ENCODE assay signal across 18 cellular contexts in genomic region chr1:245571872-245572294, GRCh38.
"Had no signal": no experiment of that assay in that cellular context is flagged by ENCODE, and none has a peak within 500 bp of the region (broad histone marks: within the 10 kb centered on the region; RNA-seq: fewer than 3 reads in every experiment).

No MANE protein-coding gene starts in this region.

- H3K4me3 ChIP-seq: body of pancreas, sigmoid colon, stomach, testis, upper lobe of left lung had no signal

- H3K4me1 ChIP-seq: body of pancreas, foreskin keratinocyte, testis, upper lobe of left lung had no signal

- DNase-seq: activated B cell treated with CpG ODN at 0.5 μM for 24 hours; activated CD4-positive, alpha-beta T cell treated with anti-CD3 and anti-CD28 coated beads, Interleukin-2, amount 10 ng/mL, durations not matched to agents 24 days and 14 days; activated CD8-positive, alpha-beta memory T cell treated with anti-CD3 and anti-CD28 coated beads, Interleukin-2, amount 50 U/mL, for 48 hours; activated gamma-delta T cell treated with Interleukin-2 at 50 U/mL for 16 hours; amygdala; body of pancreas; effector CD8-positive, alpha-beta T cell; foreskin keratinocyte; head of caudate nucleus; mammary epithelial cell; naive B cell; sigmoid colon; stimulated activated CD4-positive, alpha-beta T cell treated with anti-CD3 and anti-CD28 coated beads, Interleukin-1b, Interleukin-23, amount 100 ng/mL, for 48 hours; stomach; T-helper 2 cell; testis; upper lobe of left lung had no signal

- H3K27ac ChIP-seq: body of pancreas, foreskin keratinocyte, sigmoid colon, stomach, testis, upper lobe of left lung had no signal

- H3K36me3 ChIP-seq: sigmoid colon, stomach, upper lobe of left lung had no signal

- ATAC-seq: body of pancreas, foreskin keratinocyte, left lobe of liver had no signal

- H3K27me3 ChIP-seq: body of pancreas, foreskin keratinocyte, sigmoid colon, stomach, testis, upper lobe of left lung had no signal

- H3K9me3 ChIP-seq: body of pancreas, sigmoid colon, stomach, testis, upper lobe of left lung had no signal
